Comparison of ENCODE assay signal across 23 cellular contexts in genomic region chr14:52363001-52363704, GRCh38. TPM values are rescaled to one million over a fixed set of nuclear protein-coding genes. Genes with fewer than 3 reads are reported as not detected.
DNase-seq lines count a peak whose midpoint lies in the region; ATAC-seq and TF ChIP-seq lines count a peak whose summit lies in the region.
"Had no signal": no experiment of that assay in that cellular context is flagged by ENCODE, and none has a peak within 500 bp of the region (broad histone marks: within the 10 kb centered on the region; RNA-seq: fewer than 3 reads in every experiment).

No MANE protein-coding gene starts in this region.

- intact Hi-C loops in transverse colon (cut with DNase I; ENCODE audit: low total_unique reads): no loop called here

- H3K9me3 Mint-ChIP-seq in HFFc6 (no peaks in the 10 kb centered on the region), glutamatergic neuron (ENCODE audit: unreplicated experiment) (no peaks in the 10 kb centered on the region)
- H3K9me3 Mint-ChIP-seq: CD8-positive, alpha-beta T cell had no signal

- H3K9me3 ChIP-seq in HEK293 (ENCODE audit: control insufficient read depth, insufficient read depth, low read depth, low read length): no peaks in the 10 kb centered on the region
- H3K9me3 ChIP-seq in transverse colon: no peaks in the 10 kb centered on the region
- H3K9me3 ChIP-seq: BLaER1 treated with 17β-estradiol and CSF1 and Interleukin-3, amounts not matched to agents 10 nM and 100 nM; MG63; SK-N-SH had no signal

- H3K27me3 ChIP-seq in transverse colon: no peaks in the 10 kb centered on the region
- H3K27me3 ChIP-seq: MG63 had no signal

- TF ChIP-seq EP300 in transverse colon (IDR thresholded peaks at IDR 0.05; ENCODE audit: low read depth): no peak

- H3K27ac Mint-ChIP-seq in HFFc6 (no peak overlapping the region), glutamatergic neuron (ENCODE audit: unreplicated experiment) (no peak overlapping the region)
- H3K27ac Mint-ChIP-seq: CD8-positive, alpha-beta T cell had no signal

- 71 to 85% methylated on average over 1 to 2 of the region's 2 CpGs for WGBS in transverse colon (ENCODE audit: low coverage in 1 of 2), 2 donors

- H3K4me3 ChIP-seq in HEK293 (ENCODE audit: low read depth, low read length) (no peak overlapping the region), fibroblast of the aortic adventitia (ENCODE audit: low read depth, low read length) (no peak overlapping the region), transverse colon (no peak overlapping the region)
- H3K4me3 ChIP-seq: BLaER1 treated with 17β-estradiol and CSF1 and Interleukin-3, amounts not matched to agents 10 nM and 100 nM; MG63 had no signal

- in situ Hi-C loops in transverse colon (cut with MboI; ENCODE audit: low pct_ligation_motif_present in 1 of 4, low pct_unique_long_range_greater_than_20kb in 1 of 4, low sequenced_read_pairs in 3 of 4): no loop called here

- peak; percentile 70 for DNase-seq in NCI-H82 treated with DMSO at 0.1 percent for 48 hours (lab: John Stamatoyannopoulos, UW; ENCODE audit: unreplicated experiment)
- peak; percentile 47 for DNase-seq in fibroblast of the aortic adventitia (ENCODE audit: low read depth)
- no peak for DNase-seq in transverse colon
- no peak for DNase-seq in stimulated activated naive CD8-positive, alpha-beta T cell treated with anti-CD3 and anti-CD28 coated beads, Interleukin-15, Interleukin-2, amounts not matched to agents 100 U/mL and 50 U/mL, for 24 hours
- DNase-seq in HFFc6: no peak
- no peak for DNase-seq in glutamatergic neuron
- no peak for DNase-seq in superior temporal gyrus (ENCODE audit: extremely low spot score)
- DNase-seq: CD8-positive, alpha-beta T cell; EL; GF-D8; Kasumi-1; MG63; NCI-H1048; NCI-H1417 treated with DMSO at 0.1 percent for 48 hours; NCI-H187; NCI-H2107; NK-92 treated with Interleukin-12 subunit alpha and Interleukin-12 subunit beta, amount 100 ng/mL, for 24 hours; SIG-M5; SK-N-SH had no signal

- H3K4me3 Mint-ChIP-seq in HFFc6: no peak overlapping the region
- no peak overlapping the region for H3K4me3 Mint-ChIP-seq in glutamatergic neuron (ENCODE audit: unreplicated experiment)
- H3K4me3 Mint-ChIP-seq: CD8-positive, alpha-beta T cell had no signal

- H3K4me1 ChIP-seq in HEK293 (ENCODE audit: control insufficient read depth, insufficient read depth, low read length) (peaks cover 9% of the 10 kb centered on the region), transverse colon (peaks cover 0 to 38% (median 3%) of the 10 kb centered on the region in 4 donors)
- H3K4me1 ChIP-seq: BLaER1 treated with 17β-estradiol and CSF1 and Interleukin-3, amounts not matched to agents 10 nM and 100 nM had no signal

- H3K27ac ChIP-seq in HEK293 (ENCODE audit: extremely low read depth, low read depth, low read length) (0 out of 2 replicates have a peak overlapping the region, but pooled peaks have one; percentile 24), transverse colon (peak overlapping the region; percentile 40 to 55 (median 48))
- H3K27ac ChIP-seq: BLaER1 treated with 17β-estradiol and CSF1 and Interleukin-3, amounts not matched to agents 10 nM and 100 nM had no signal

- POLR2A ChIA-PET in HEK293 (lab: Yijun Ruan, JAX): no interaction called here

- no peaks in the 10 kb centered on the region for H3K36me3 Mint-ChIP-seq in HFFc6 (ENCODE audit: low read depth)
- no peaks in the 10 kb centered on the region for H3K36me3 Mint-ChIP-seq in glutamatergic neuron (ENCODE audit: unreplicated experiment)
- H3K36me3 Mint-ChIP-seq: CD8-positive, alpha-beta T cell had no signal

- H3K27me3 Mint-ChIP-seq in HFFc6 (ENCODE audit: insufficient read depth) (no peaks in the 10 kb centered on the region; the same call in 1 of the 2 replicates), glutamatergic neuron (ENCODE audit: unreplicated experiment) (no peaks in the 10 kb centered on the region)

- no peaks in the 10 kb centered on the region for H3K36me3 ChIP-seq in HEK293 (ENCODE audit: control insufficient read depth in 2 of 2, insufficient read depth in 1 of 2, low read length in 2 of 2)
- H3K36me3 ChIP-seq in transverse colon: no peaks in the 10 kb centered on the region
- H3K36me3 ChIP-seq: BLaER1 treated with 17β-estradiol and CSF1 and Interleukin-3, amounts not matched to agents 10 nM and 100 nM; MG63 had no signal

- CTCF ChIA-PET in HEK293 (lab: Yijun Ruan, JAX): interaction anchor here (0.6 kb wide), 1 partner anchor 87 kb away, joined by 4 read pairs; no protein-coding TSS in a partner anchor

- peaks cover 10% of the 10 kb centered on the region; the same call in 1 of the 2 replicates for H3K4me1 Mint-ChIP-seq in HFFc6 (ENCODE audit: low read depth)
- peaks cover 3% of the 10 kb centered on the region for H3K4me1 Mint-ChIP-seq in glutamatergic neuron (ENCODE audit: low read depth, unreplicated experiment)

- TF ChIP-seq CTCF in HEK293 (tag by site-specific recombination; IDR thresholded peaks at IDR 0.05) (no peak), fibroblast of the aortic adventitia (IDR thresholded peaks at IDR 0.05; ENCODE audit: insufficient read depth, low read length) (no peak), transverse colon (IDR thresholded peaks at IDR 0.05) (no peak), HFFc6 (IDR thresholded peaks at IDR 0.05) (no peak), glutamatergic neuron (IDR thresholded peaks at IDR 0.05; ENCODE audit: partially characterized antibody, unreplicated experiment) (no peak)

- ATAC-seq in stimulated activated naive CD8-positive, alpha-beta T cell treated with anti-CD3 and anti-CD28 coated beads, Interleukin-15, Interleukin-2, amounts not matched to agents 100 U/mL and 50 U/mL, for 24 hours: no peak
- ATAC-seq: CD8-positive, alpha-beta T cell; HCT116 had no signal

- no peak for TF ChIP-seq POLR2A in transverse colon (IDR thresholded peaks at IDR 0.05)

TF ChIP-seq in HEK293, 187 proteins besides CTCF, POLR2A, EP300 and RAD21:
- no peak for TF ChIP-seq ZSCAN16 (tag by site-specific recombination; IDR thresholded peaks at IDR 0.05)
- no peak for TF ChIP-seq ZNF37A (tag by site-specific recombination; IDR thresholded peaks at IDR 0.05)
- TF ChIP-seq SCRT1 (tag by site-specific recombination; IDR thresholded peaks at IDR 0.05; ENCODE audit: borderline replicate concordance): no peak
- no peak for TF ChIP-seq ZNF843 (tag by site-specific recombination; IDR thresholded peaks at IDR 0.05)
- TF ChIP-seq ZNF549 (tag by site-specific recombination; IDR thresholded peaks at IDR 0.05): no peak
- no peak for TF ChIP-seq KLF1 (tag by site-specific recombination; IDR thresholded peaks at IDR 0.05)
- no peak for TF ChIP-seq ZNF239 (tag by site-specific recombination; IDR thresholded peaks at IDR 0.05)
- no peak for TF ChIP-seq ZNF658 (tag by site-specific recombination; IDR thresholded peaks at IDR 0.05)
- TF ChIP-seq, protein P1, sequence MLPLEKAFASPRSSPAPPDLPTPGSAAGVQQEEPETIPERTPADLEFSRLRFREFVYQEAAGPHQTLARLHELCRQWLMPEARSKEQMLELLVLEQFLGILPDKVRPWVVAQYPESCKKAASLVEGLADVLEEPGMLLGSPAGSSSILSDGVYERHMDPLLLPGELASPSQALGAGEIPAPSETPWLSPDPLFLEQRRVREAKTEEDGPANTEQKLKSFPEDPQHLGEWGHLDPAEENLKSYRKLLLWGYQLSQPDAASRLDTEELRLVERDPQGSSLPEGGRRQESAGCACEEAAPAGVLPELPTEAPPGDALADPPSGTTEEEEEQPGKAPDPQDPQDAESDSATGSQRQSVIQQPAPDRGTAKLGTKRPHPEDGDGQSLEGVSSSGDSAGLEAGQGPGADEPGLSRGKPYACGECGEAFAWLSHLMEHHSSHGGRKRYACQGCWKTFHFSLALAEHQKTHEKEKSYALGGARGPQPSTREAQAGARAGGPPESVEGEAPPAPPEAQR (tag by site-specific recombination; IDR thresholded peaks at IDR 0.05): no peak
- TF ChIP-seq TCF7L2 (IDR thresholded peaks at IDR 0.05; ENCODE audit: borderline replicate concordance, low read depth, low read length): no peak
- TF ChIP-seq ZNF530 (tag by site-specific recombination; IDR thresholded peaks at IDR 0.05; ENCODE audit: low read depth): no peak
- TF ChIP-seq, protein P2, sequence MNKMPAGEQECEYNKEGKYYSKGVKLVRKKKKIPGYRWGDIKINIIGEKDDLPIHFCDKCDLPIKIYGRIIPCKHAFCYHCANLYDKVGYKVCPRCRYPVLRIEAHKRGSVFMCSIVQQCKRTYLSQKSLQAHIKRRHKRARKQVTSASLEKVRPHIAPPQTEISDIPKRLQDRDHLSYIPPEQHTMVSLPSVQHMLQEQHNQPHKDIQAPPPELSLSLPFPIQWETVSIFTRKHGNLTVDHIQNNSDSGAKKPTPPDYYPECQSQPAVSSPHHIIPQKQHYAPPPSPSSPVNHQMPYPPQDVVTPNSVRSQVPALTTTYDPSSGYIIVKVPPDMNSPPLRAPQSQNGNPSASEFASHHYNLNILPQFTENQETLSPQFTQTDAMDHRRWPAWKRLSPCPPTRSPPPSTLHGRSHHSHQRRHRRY (tag by site-specific recombination; IDR thresholded peaks at IDR 0.05): no peak

RNA-seq across cellular contexts. Expression of gene PTGER2, which starts 49.0 kb away (rescaled TPM):
- total RNA-seq in fibroblast of the aortic adventitia (ENCODE audit: low replicate concordance) (1.6 and 50.1 TPM in 2 replicates), transverse colon (1 to 10 TPM; 1.1 to 9.4 (median 4.9) TPM), glutamatergic neuron (ENCODE audit: unreplicated experiment) (not detected)
- total RNA-seq in HFFc6 (2021; fragmentation: NEBNext Ultra II Directional; extraction: Animal tissue kit (Norgen Biotek cat#: 25700)): under 1 TPM; 0.28 to 0.73 (median 0.37) TPM
- total RNA-seq: A673 had no signal

Comparison
In these comparisons a context has a peak if more than half of its experiments do, and no peak if none do; other contexts are left out.
1. DNase-seq: peak in NCI-H82 treated with DMSO at 0.1 percent for 48 hours (single experiment) and fibroblast of the aortic adventitia (single experiment); none in transverse colon (single experiment), stimulated activated naive CD8-positive, alpha-beta T cell treated with anti-CD3 and anti-CD28 coated beads, Interleukin-15, Interleukin-2, amounts not matched to agents 100 U/mL and 50 U/mL, for 24 hours (single experiment), HFFc6 (single experiment), glutamatergic neuron (single experiment) and superior temporal gyrus (single experiment).